Comparison of ENCODE assay signal across 13 cellular contexts in genomic region chr21:35238119-35238518, GRCh38.
DNase-seq lines count a peak whose midpoint lies in the region; ATAC-seq, FAIRE-seq and TF ChIP-seq lines count a peak whose summit lies in the region.
"Had no signal": no experiment of that assay in that cellular context is flagged by ENCODE, and none has a peak within 500 bp of the region (broad histone marks: within the 10 kb centered on the region; RNA-seq: fewer than 3 reads in every experiment).

No MANE protein-coding gene starts in this region.

- intact Hi-C loops in natural killer cell (cut with micrococcal nuclease): no loop called here

- H3K36me3 ChIP-seq in thymus (ENCODE audit: control insufficient read depth, insufficient read depth): no peaks in the 10 kb centered on the region
- no peaks in the 10 kb centered on the region for H3K36me3 ChIP-seq in H7 (replicated peaks; ENCODE audit: control insufficient read depth, insufficient read depth, low read length)
- H3K36me3 ChIP-seq: BE2C had no signal

- peaks cover 24% of the 10 kb centered on the region for H3K36me3 Mint-ChIP-seq in natural killer cell treated with Interleukin-12 subunit alpha and Interleukin-12 subunit beta and Interleukin-15 and Interleukin-18, amount 100 ng/mL, for 72 hours
- H3K36me3 Mint-ChIP-seq in natural killer cell: no peaks in the 10 kb centered on the region
- H3K36me3 Mint-ChIP-seq in activated naive CD8-positive, alpha-beta T cell treated with anti-CD3 and anti-CD28 coated beads, Interleukin-2, amount 50 U/mL, for 24 hours (ENCODE audit: low read depth): peaks cover 13% of the 10 kb centered on the region
- H3K36me3 Mint-ChIP-seq in stimulated activated memory B cell treated with anti-CD40 and anti-IgM and Interleukin-4, amounts not matched to agents 10 μg/mL and 1 μg/mL and 100 μg/mL, for 72 hours: peaks cover 16% of the 10 kb centered on the region

- H3K27ac ChIP-seq in thymus (ENCODE audit: low read depth): peak overlapping the region; percentile 69
- H3K27ac ChIP-seq: A549, GM23248 had no signal

- no peak overlapping the region for H3K4me3 ChIP-seq in thymus (ENCODE audit: low read length)
- no peak overlapping the region for H3K4me3 ChIP-seq in H7 (ENCODE audit: insufficient read depth, low read depth, low read length)
- H3K4me3 ChIP-seq: A549, GM23248 had no signal

- peaks cover 9% of the 10 kb centered on the region for H3K9me3 Mint-ChIP-seq in natural killer cell treated with Interleukin-12 subunit alpha and Interleukin-12 subunit beta and Interleukin-15 and Interleukin-18, amount 100 ng/mL, for 72 hours
- H3K9me3 Mint-ChIP-seq in natural killer cell: no peaks in the 10 kb centered on the region
- peaks cover 24% of the 10 kb centered on the region for H3K9me3 Mint-ChIP-seq in activated naive CD8-positive, alpha-beta T cell treated with anti-CD3 and anti-CD28 coated beads, Interleukin-2, amount 50 U/mL, for 24 hours
- peaks cover 20% of the 10 kb centered on the region for H3K9me3 Mint-ChIP-seq in stimulated activated memory B cell treated with anti-CD40 and anti-IgM and Interleukin-4, amounts not matched to agents 10 μg/mL and 1 μg/mL and 100 μg/mL, for 72 hours

- H3K27me3 ChIP-seq in thymus (ENCODE audit: control insufficient read depth, insufficient read depth) (no peaks in the 10 kb centered on the region), H7 (ENCODE audit: control insufficient read depth, insufficient read depth, low read length) (no peaks in the 10 kb centered on the region)
- H3K27me3 ChIP-seq: BE2C had no signal

- peak overlapping the region; percentile 2 to 41 for H3K27ac Mint-ChIP-seq in natural killer cell treated with Interleukin-12 subunit alpha and Interleukin-12 subunit beta and Interleukin-15 and Interleukin-18, amount 100 ng/mL, for 72 hours
- H3K27ac Mint-ChIP-seq in natural killer cell: no peak overlapping the region
- no peak overlapping the region for H3K27ac Mint-ChIP-seq in activated naive CD8-positive, alpha-beta T cell treated with anti-CD3 and anti-CD28 coated beads, Interleukin-2, amount 50 U/mL, for 24 hours
- no peak overlapping the region for H3K27ac Mint-ChIP-seq in stimulated activated memory B cell treated with anti-CD40 and anti-IgM and Interleukin-4, amounts not matched to agents 10 μg/mL and 1 μg/mL and 100 μg/mL, for 72 hours

- peaks cover 14% of the 10 kb centered on the region for H3K4me1 ChIP-seq in thymus (ENCODE audit: control insufficient read depth, insufficient read depth, low read length)
- H3K4me1 ChIP-seq: A549, BE2C had no signal

- 95% methylated on average over 2 of the region's 2 CpGs for WGBS in thymus

- ATAC-seq in natural killer cell treated with Interleukin-12 subunit alpha and Interleukin-12 subunit beta and Interleukin-15 and Interleukin-18, amount 100 ng/mL, for 72 hours: no peak
- no peak for ATAC-seq in natural killer cell
- ATAC-seq in activated naive CD8-positive, alpha-beta T cell treated with anti-CD3 and anti-CD28 coated beads, Interleukin-2, amount 50 U/mL, for 24 hours: peak; percentile 24
- no peak for ATAC-seq in stimulated activated memory B cell treated with anti-CD40 and anti-IgM and Interleukin-4, amounts not matched to agents 10 μg/mL and 1 μg/mL and 100 μg/mL, for 72 hours
- ATAC-seq: A549 had no signal

- FAIRE-seq in GM12891 (lab: Jason Lieb, UNC): peak; percentile 71
- FAIRE-seq: A549, H54 had no signal

- no peak for DNase-seq in natural killer cell treated with Interleukin-12 subunit alpha and Interleukin-12 subunit beta and Interleukin-15 and Interleukin-18, amount 100 ng/mL, for 72 hours (ENCODE audit: low spot score)
- DNase-seq in natural killer cell: no peak
- DNase-seq in GM12891 (ENCODE audit: insufficient read length, low spot score): no peak
- no peak for DNase-seq in activated naive CD8-positive, alpha-beta T cell treated with anti-CD3 and anti-CD28 coated beads, Interleukin-2, amount 50 U/mL, for 24 hours
- DNase-seq in H7: no peak
- DNase-seq: BE2C, DMS53, GF-D8, GM23248 had no signal

- peaks cover 34 to 44% of the 10 kb centered on the region in 2 donors for H3K4me1 Mint-ChIP-seq in natural killer cell treated with Interleukin-12 subunit alpha and Interleukin-12 subunit beta and Interleukin-15 and Interleukin-18, amount 100 ng/mL, for 72 hours (ENCODE audit: low read depth in 2 of 2)
- peaks cover 26 to 27% of the 10 kb centered on the region in 2 donors for H3K4me1 Mint-ChIP-seq in natural killer cell
- H3K4me1 Mint-ChIP-seq in activated naive CD8-positive, alpha-beta T cell treated with anti-CD3 and anti-CD28 coated beads, Interleukin-2, amount 50 U/mL, for 24 hours: peaks cover 45% of the 10 kb centered on the region
- H3K4me1 Mint-ChIP-seq in stimulated activated memory B cell treated with anti-CD40 and anti-IgM and Interleukin-4, amounts not matched to agents 10 μg/mL and 1 μg/mL and 100 μg/mL, for 72 hours: peaks cover 27% of the 10 kb centered on the region

- H3K27me3 Mint-ChIP-seq in natural killer cell treated with Interleukin-12 subunit alpha and Interleukin-12 subunit beta and Interleukin-15 and Interleukin-18, amount 100 ng/mL, for 72 hours: peaks cover 20 to 22% of the 10 kb centered on the region in 2 donors
- peaks cover 16 to 17% of the 10 kb centered on the region in 2 donors for H3K27me3 Mint-ChIP-seq in natural killer cell (ENCODE audit: low read depth in 2 of 2)
- no peaks in the 10 kb centered on the region for H3K27me3 Mint-ChIP-seq in activated naive CD8-positive, alpha-beta T cell treated with anti-CD3 and anti-CD28 coated beads, Interleukin-2, amount 50 U/mL, for 24 hours
- H3K27me3 Mint-ChIP-seq in stimulated activated memory B cell treated with anti-CD40 and anti-IgM and Interleukin-4, amounts not matched to agents 10 μg/mL and 1 μg/mL and 100 μg/mL, for 72 hours: peaks cover 22% of the 10 kb centered on the region

- no peak for TF ChIP-seq CTCF in natural killer cell (IDR thresholded peaks at IDR 0.05)

- no peak overlapping the region for H3K4me3 Mint-ChIP-seq in natural killer cell treated with Interleukin-12 subunit alpha and Interleukin-12 subunit beta and Interleukin-15 and Interleukin-18, amount 100 ng/mL, for 72 hours
- H3K4me3 Mint-ChIP-seq in natural killer cell: no peak overlapping the region
- no peak overlapping the region for H3K4me3 Mint-ChIP-seq in activated naive CD8-positive, alpha-beta T cell treated with anti-CD3 and anti-CD28 coated beads, Interleukin-2, amount 50 U/mL, for 24 hours
- H3K4me3 Mint-ChIP-seq in stimulated activated memory B cell treated with anti-CD40 and anti-IgM and Interleukin-4, amounts not matched to agents 10 μg/mL and 1 μg/mL and 100 μg/mL, for 72 hours: no peak overlapping the region

- no peak for TF ChIP-seq POLR2A in GM12891 (IDR thresholded peaks at IDR 0.05; ENCODE audit: low read depth, low read length)

- H3K9me3 ChIP-seq in thymus (ENCODE audit: control insufficient read depth): peaks cover 1% of the 10 kb centered on the region
- H3K9me3 ChIP-seq: A549, BE2C had no signal

TF ChIP-seq in GM12891, 5 proteins besides CTCF, POLR2A, EP300 and RAD21:
- TF ChIP-seq TAF1 (IDR thresholded peaks at IDR 0.05; ENCODE audit: low read depth, low read length) (no peak), SPI1 (IDR thresholded peaks at IDR 0.05; ENCODE audit: low read depth, low read length) (no peak), PAX5 (IDR thresholded peaks at IDR 0.05; ENCODE audit: insufficient read depth, low read length, severe bottlenecking) (no peak), POU2F2 (IDR thresholded peaks at IDR 0.05; ENCODE audit: low read depth, low read length) (no peak), POLR2AphosphoS5 (IDR thresholded peaks at IDR 0.05; ENCODE audit: low read depth, low read length) (no peak)

Comparison
In these comparisons a context has a peak if more than half of its experiments do, and no peak if none do; other contexts are left out.
1. H3K27ac Mint-ChIP-seq: peak in natural killer cell treated with Interleukin-12 subunit alpha and Interleukin-12 subunit beta and Interleukin-15 and Interleukin-18, amount 100 ng/mL, for 72 hours (2 of 2); none in natural killer cell (0 of 2), activated naive CD8-positive, alpha-beta T cell treated with anti-CD3 and anti-CD28 coated beads, Interleukin-2, amount 50 U/mL, for 24 hours (single experiment) and stimulated activated memory B cell treated with anti-CD40 and anti-IgM and Interleukin-4, amounts not matched to agents 10 μg/mL and 1 μg/mL and 100 μg/mL, for 72 hours (single experiment).